31 cellular contexts compared by ENCODE assay signal in genomic region chr11:132610791-132611190, GRCh38.
"Had no signal": no experiment of that assay in that cellular context is flagged by ENCODE, and none has a peak within 500 bp of the region (broad histone marks: within the 10 kb centered on the region; RNA-seq: fewer than 3 reads in every experiment).

No MANE protein-coding gene starts in this region.

- H3K27ac ChIP-seq: neutrophil, ovary, parathyroid adenoma, psoas muscle, right lobe of liver, sigmoid colon, stomach, suprapubic skin, testis, tibial artery, transverse colon, upper lobe of right lung, uterus had no signal

- H3K9ac ChIP-seq: parathyroid adenoma had no signal

- ATAC-seq: naive thymus-derived CD8-positive, alpha-beta T cell; natural killer cell treated with Interleukin-12 subunit alpha and Interleukin-12 subunit beta and Interleukin-15 and Interleukin-18, amount 100 ng/mL, for 72 hours; psoas muscle; right cardiac atrium; right lobe of liver; stimulated activated effector memory CD8-positive, alpha-beta T cell treated with anti-CD3 and anti-CD28 coated beads, Interleukin-12 subunit alpha, Interleukin-12 subunit beta, amount 100 ng/mL, for 72 hours; stimulated activated naive B cell treated with anti-CD40 and anti-IgM and Interleukin-4, amounts not matched to agents 10 μg/mL and 1 μg/mL and 100 μg/mL, for 72 hours; upper lobe of right lung had no signal

- H3K9me3 Mint-ChIP-seq: nephron progenitor cell, neural crest cell, type B pancreatic cell had no signal

- H3K79me2 ChIP-seq: parathyroid adenoma had no signal

- H3K4me1 Mint-ChIP-seq: naive thymus-derived CD8-positive, alpha-beta T cell; stimulated activated effector memory CD8-positive, alpha-beta T cell treated with anti-CD3 and anti-CD28 coated beads, Interleukin-12 subunit alpha, Interleukin-12 subunit beta, amount 100 ng/mL, for 72 hours; stimulated activated naive B cell treated with anti-CD40 and anti-IgM and Interleukin-4, amounts not matched to agents 10 μg/mL and 1 μg/mL and 100 μg/mL, for 72 hours had no signal

- H3K27me3 Mint-ChIP-seq: natural killer cell treated with Interleukin-12 subunit alpha and Interleukin-12 subunit beta and Interleukin-15 and Interleukin-18, amount 100 ng/mL, for 72 hours; stimulated activated naive B cell treated with anti-CD40 and anti-IgM and Interleukin-4, amounts not matched to agents 10 μg/mL and 1 μg/mL and 100 μg/mL, for 72 hours; stimulated activated naive CD8-positive, alpha-beta T cell treated with anti-CD3 and anti-CD28 coated beads, Interleukin-15, Interleukin-2, amounts not matched to agents 100 ng/mL and 50 ng/mL, for 24 hours had no signal

- H3K9me3 ChIP-seq: neutrophil, ovary, psoas muscle, right lobe of liver, suprapubic skin, testis, tibial artery, transverse colon, upper lobe of right lung, uterus had no signal

- H3K4me3 Mint-ChIP-seq: naive thymus-derived CD8-positive, alpha-beta T cell; natural killer cell treated with Interleukin-12 subunit alpha and Interleukin-12 subunit beta and Interleukin-15 and Interleukin-18, amount 100 ng/mL, for 72 hours; nephron progenitor cell; neural crest cell; stimulated activated effector memory CD8-positive, alpha-beta T cell treated with anti-CD3 and anti-CD28 coated beads, Interleukin-12 subunit alpha, Interleukin-12 subunit beta, amount 100 ng/mL, for 72 hours; stimulated activated naive B cell treated with anti-CD40 and anti-IgM and Interleukin-4, amounts not matched to agents 10 μg/mL and 1 μg/mL and 100 μg/mL, for 72 hours; stimulated activated naive CD8-positive, alpha-beta T cell treated with anti-CD3 and anti-CD28 coated beads, Interleukin-15, Interleukin-2, amounts not matched to agents 100 ng/mL and 50 ng/mL, for 24 hours; type B pancreatic cell had no signal

- H3K4me3 ChIP-seq: ovary, psoas muscle, right lobe of liver, sigmoid colon, stomach, suprapubic skin, testis, tibial artery, transverse colon, upper lobe of right lung, uterus had no signal

- H3K4me1 ChIP-seq: parathyroid adenoma, psoas muscle, right lobe of liver, sigmoid colon, stomach, suprapubic skin, testis, tibial artery, transverse colon, upper lobe of right lung, uterus had no signal

- H3K36me3 Mint-ChIP-seq: naive thymus-derived CD8-positive, alpha-beta T cell; natural killer cell treated with Interleukin-12 subunit alpha and Interleukin-12 subunit beta and Interleukin-15 and Interleukin-18, amount 100 ng/mL, for 72 hours; stimulated activated effector memory CD8-positive, alpha-beta T cell treated with anti-CD3 and anti-CD28 coated beads, Interleukin-12 subunit alpha, Interleukin-12 subunit beta, amount 100 ng/mL, for 72 hours; stimulated activated naive B cell treated with anti-CD40 and anti-IgM and Interleukin-4, amounts not matched to agents 10 μg/mL and 1 μg/mL and 100 μg/mL, for 72 hours had no signal

- DNase-seq: naive thymus-derived CD8-positive, alpha-beta T cell; nephron progenitor cell; nucleus accumbens; ovary; posterior cingulate gyrus; psoas muscle; right cardiac atrium; right lobe of liver; sigmoid colon; small intestine; stimulated activated CD4-positive, alpha-beta T cell treated with anti-CD3 and anti-CD28 coated beads, Interleukin-15, amount 100 ng/mL, for 24 hours; stimulated activated CD4-positive, alpha-beta T cell treated with anti-CD3 and anti-CD28 coated beads, Interleukin-2, amount 100 ng/mL, for 24 hours; stimulated activated CD4-positive, alpha-beta T cell treated with anti-CD3 and anti-CD28 coated beads, Interleukin-2, amount 100 ng/mL, for 48 hours; stimulated activated CD4-positive, alpha-beta T cell treated with anti-CD3 and anti-CD28 coated beads, Interleukin-4, amount 100 ng/mL, for 24 hours; stimulated activated naive B cell treated with anti-CD40 and anti-IgM and Interleukin-4, amounts not matched to agents 10 μg/mL and 1 μg/mL and 100 μg/mL, for 72 hours; stimulated activated naive CD4-positive, alpha-beta T cell treated with Interleukin-2 at 50 U/mL for 16 hours; stomach; testis; tibial artery; transverse colon; upper lobe of right lung; uterus had no signal

- H3K27me3 ChIP-seq: neutrophil, ovary, right lobe of liver, stomach, suprapubic skin, testis, tibial artery, transverse colon, upper lobe of right lung, uterus had no signal

- H3K27ac Mint-ChIP-seq: naive thymus-derived CD8-positive, alpha-beta T cell; natural killer cell treated with Interleukin-12 subunit alpha and Interleukin-12 subunit beta and Interleukin-15 and Interleukin-18, amount 100 ng/mL, for 72 hours; nephron progenitor cell; progenitor cell of endocrine pancreas; stimulated activated effector memory CD8-positive, alpha-beta T cell treated with anti-CD3 and anti-CD28 coated beads, Interleukin-12 subunit alpha, Interleukin-12 subunit beta, amount 100 ng/mL, for 72 hours; stimulated activated naive B cell treated with anti-CD40 and anti-IgM and Interleukin-4, amounts not matched to agents 10 μg/mL and 1 μg/mL and 100 μg/mL, for 72 hours; stimulated activated naive CD8-positive, alpha-beta T cell treated with anti-CD3 and anti-CD28 coated beads, Interleukin-15, Interleukin-2, amounts not matched to agents 100 ng/mL and 50 ng/mL, for 24 hours; type B pancreatic cell had no signal

- H3K36me3 ChIP-seq: neutrophil, ovary, right lobe of liver, sigmoid colon, stomach, suprapubic skin, tibial artery, transverse colon, upper lobe of right lung, uterus had no signal

- FAIRE-seq: small intestine had no signal

- H2AFZ ChIP-seq: parathyroid adenoma had no signal
